7 cellular contexts compared by ENCODE assay signal in genomic region chr20:61109221-61109805, GRCh38.
"Had no signal": no experiment of that assay in that cellular context is flagged by ENCODE, and none has a peak within 500 bp of the region (broad histone marks: within the 10 kb centered on the region; RNA-seq: fewer than 3 reads in every experiment).

No MANE protein-coding gene starts in this region.

- H3K4me3 Mint-ChIP-seq: GM23338, HFFc6, IgD-negative memory B cell had no signal

- DNase-seq: H7, HFFc6, KBM-7 had no signal

- H3K27ac Mint-ChIP-seq: GM23338, HFFc6, IgD-negative memory B cell had no signal

- H3K36me3 Mint-ChIP-seq: IgD-negative memory B cell had no signal

- H3K27me3 Mint-ChIP-seq: IgD-negative memory B cell had no signal

- H3K4me1 Mint-ChIP-seq: IgD-negative memory B cell had no signal

- H3K9me3 Mint-ChIP-seq: GM23338, HFFc6 had no signal

- ATAC-seq: GM23338, HCT116, HepG2 had no signal
